ENCODE assay signal across 1 cellular context in genomic region chr12:104479141-104479662, GRCh38.
TF ChIP-seq lines count a peak whose summit lies in the region.

No MANE protein-coding gene starts in this region.

TF ChIP-seq in K562, 482 proteins besides CTCF, POLR2A, EP300 and RAD21 (continued from another document and continues in another):
- TF ChIP-seq AFF4 (CRISPR knock-in tag; IDR thresholded peaks at IDR 0.05) (no peak), PCBP1 (IDR thresholded peaks at IDR 0.05; ENCODE audit: low read depth, low read length, poor library complexity, severe bottlenecking) (no peak), UBTF (IDR thresholded peaks at IDR 0.05; ENCODE audit: borderline replicate concordance in 1 of 2, low read depth in 2 of 2, low read length in 2 of 2) (no peak), ZNF655 (CRISPR knock-in tag; IDR thresholded peaks at IDR 0.05) (no peak), ZNF644 (tag; IDR thresholded peaks at IDR 0.05; ENCODE audit: low read depth) (no peak; the same call in none of the 2 replicates), MLLT1 (IDR thresholded peaks at IDR 0.05) (no peak), CHD2 (IDR thresholded peaks at IDR 0.05; ENCODE audit: low read depth, low read length) (no peak), ZNF175 (CRISPR knock-in tag; IDR thresholded peaks at IDR 0.05; ENCODE audit: low read depth) (no peak), SNIP1 (IDR thresholded peaks at IDR 0.05; ENCODE audit: low read depth) (no peak), IRF2 (CRISPR knock-in tag; IDR thresholded peaks at IDR 0.05) (no peak), MAFG (tag; conservative IDR thresholded peaks at IDR 0.05) (peak; percentile 74), ZNF431 (CRISPR knock-in tag; IDR thresholded peaks at IDR 0.05) (no peak), ZBED1 (IDR thresholded peaks at IDR 0.05) (no peak), C11orf30 (IDR thresholded peaks at IDR 0.05; ENCODE audit: low read depth) (peak; percentile 73), CHD1 (IDR thresholded peaks at IDR 0.05; ENCODE audit: low read length) (no peak), ZFX (CRISPR knock-in tag; IDR thresholded peaks at IDR 0.05) (no peak), ZNF408 (CRISPR knock-in tag; IDR thresholded peaks at IDR 0.05; ENCODE audit: low read depth) (no peak), OTX1 (CRISPR knock-in tag; IDR thresholded peaks at IDR 0.05) (no peak), HNRNPUL1 (IDR thresholded peaks at IDR 0.05; ENCODE audit: low read length) (no peak), NCOA1 (IDR thresholded peaks at IDR 0.05; ENCODE audit: low read depth) (no peak), YY1 (IDR thresholded peaks at IDR 0.05; ENCODE audit: borderline replicate concordance in 1 of 3, control insufficient read depth in 1 of 3, extremely low read depth in 1 of 3, insufficient read depth in 3 of 3, insufficient read length in 1 of 3, insufficient replicate concordance in 2 of 3, low read depth in 1 of 3, low read length in 2 of 3) (peak; percentile 20 to 89 (median 72)), CLOCK (CRISPR knock-in tag; IDR thresholded peaks at IDR 0.05; ENCODE audit: borderline replicate concordance) (no peak), NCOA4 (IDR thresholded peaks at IDR 0.05; ENCODE audit: partially characterized antibody) (no peak), RAD51 (IDR thresholded peaks at IDR 0.05; ENCODE audit: borderline replicate concordance, low read depth) (peak; percentile 46; the same call in 1 of the 2 replicates), ZNF253 (CRISPR knock-in tag; conservative IDR thresholded peaks at IDR 0.05) (no peak), HEY1 (CRISPR knock-in tag; IDR thresholded peaks at IDR 0.05; ENCODE audit: borderline replicate concordance) (no peak), SUPT5H (IDR thresholded peaks at IDR 0.05) (no peak), ZNF311 (CRISPR knock-in tag; IDR thresholded peaks at IDR 0.05) (peak; percentile 71; the same call in 1 of the 2 replicates), L3MBTL2 (IDR thresholded peaks at IDR 0.05) (no peak), NFE2L1 (tag; IDR thresholded peaks at IDR 0.05; ENCODE audit: borderline replicate concordance, low read depth) (no peak), ETS2 (tag; IDR thresholded peaks at IDR 0.05; ENCODE audit: borderline replicate concordance, poor library complexity, severe bottlenecking) (no peak), ASH1L (IDR thresholded peaks at IDR 0.05; ENCODE audit: borderline replicate concordance, low read depth, partially characterized antibody) (no peak), ARID1B (IDR thresholded peaks at IDR 0.05) (no peak), CBX1 (IDR thresholded peaks at IDR 0.05; ENCODE audit: low read depth) (no peak), ARNT (IDR thresholded peaks at IDR 0.05) (no peak; a peak in 1 of 4 replicates), MAZ (CRISPR knock-in tag; conservative IDR thresholded peaks at IDR 0.05 in 1 of 2, IDR thresholded peaks at IDR 0.05 in 1 of 2) (0 out of 4 replicates have a peak, but pooled peaks of 1 of the 2 experiments have one; percentile 3), MYNN (IDR thresholded peaks at IDR 0.05) (no peak), MYNN (CRISPR knock-in tag; IDR thresholded peaks at IDR 0.05) (no peak), SOX6 (IDR thresholded peaks at IDR 0.05) (no peak), CXXC5 (CRISPR knock-in tag; IDR thresholded peaks at IDR 0.05) (0 out of 2 replicates have a peak, but pooled peaks have one; percentile 16), HMG20B (CRISPR knock-in tag; IDR thresholded peaks at IDR 0.05) (no peak), IRF9 (tag; IDR thresholded peaks at IDR 0.05) (no peak; the same call in 1 of the 2 replicates), ZNF696 (CRISPR knock-in tag; conservative IDR thresholded peaks at IDR 0.05) (no peak), DDX20 (tag; IDR thresholded peaks at IDR 0.05; ENCODE audit: low read depth) (no peak), ZNF263 (CRISPR knock-in tag; IDR thresholded peaks at IDR 0.05; ENCODE audit: borderline replicate concordance) (no peak), ETV1 (tag; conservative IDR thresholded peaks at IDR 0.05; ENCODE audit: low read depth) (no peak), ZNF384 (IDR thresholded peaks at IDR 0.05; ENCODE audit: low read depth, low read length) (no peak), PML (IDR thresholded peaks at IDR 0.05; ENCODE audit: low read length) (no peak), STAT5B (CRISPR knock-in tag; IDR thresholded peaks at IDR 0.05) (no peak), HOMEZ (CRISPR knock-in tag; IDR thresholded peaks at IDR 0.05) (no peak), ZBTB2 (IDR thresholded peaks at IDR 0.05) (no peak), RBM14 (IDR thresholded peaks at IDR 0.05; ENCODE audit: borderline replicate concordance, insufficient read depth, low read depth, low read length) (no peak), MAFK (IDR thresholded peaks at IDR 0.05; ENCODE audit: low read length) (no peak), DEAF1 (CRISPR knock-in tag; IDR thresholded peaks at IDR 0.05) (no peak), POLR2G (IDR thresholded peaks at IDR 0.05; ENCODE audit: low read depth, low read length) (no peak), ZNF316 (IDR thresholded peaks at IDR 0.05) (peak; percentile 86)
